Comparison of ENCODE assay signal across 8 cellular contexts in genomic region chr14:68979722-68980552, GRCh38. TPM values are rescaled to one million over a fixed set of nuclear protein-coding genes. Genes with fewer than 3 reads are reported as not detected.
DNase-seq lines count a peak whose midpoint lies in the region; ATAC-seq, FAIRE-seq and TF ChIP-seq lines count a peak whose summit lies in the region.

No MANE protein-coding gene starts in this region.

- peaks cover 64% of the 10 kb centered on the region for H3K4me1 Mint-ChIP-seq in HFFc6 (ENCODE audit: low read depth)
- peaks cover 29 to 52% (median 40%) of the 10 kb centered on the region in 7 donors for H3K4me1 Mint-ChIP-seq in naive thymus-derived CD4-positive, alpha-beta T cell

- TF ChIP-seq CTCF in HFFc6 (IDR thresholded peaks at IDR 0.05) (no peak), epithelial cell of proximal tubule (conservative IDR thresholded peaks at IDR 0.05; ENCODE audit: low read depth, low read length) (no peak)

- peak overlapping the region; percentile 84 for H3K27ac Mint-ChIP-seq in HFFc6
- H3K27ac Mint-ChIP-seq in naive thymus-derived CD4-positive, alpha-beta T cell: peak overlapping the region; percentile 6 to 100 (median 88)

- peaks cover 17% of the 10 kb centered on the region for H3K27me3 ChIP-seq in BLaER1
- no peaks in the 10 kb centered on the region for H3K27me3 ChIP-seq in naive thymus-derived CD4-positive, alpha-beta T cell (ENCODE audit: control insufficient read depth in 2 of 2, insufficient read depth in 2 of 2, low read length in 2 of 2)

- H3K9ac ChIP-seq in BLaER1 (peak overlapping the region; percentile 85; the same call in 1 of the 2 replicates), SK-N-MC (ENCODE audit: insufficient read length) (peak overlapping the region; percentile 68)

- POLR2A ChIA-PET in naive thymus-derived CD4-positive, alpha-beta T cell (lab: Charles Lee): interaction anchor here (1.1 to 2.5 kb wide), 6 partner anchors 9 to 71 kb away, joined by 3 to 22 read pairs (median 3); no protein-coding TSS in a partner anchor

- peak overlapping the region; percentile 95 for H3K4me2 ChIP-seq in BLaER1

- H3K9me3 Mint-ChIP-seq in HFFc6: no peaks in the 10 kb centered on the region
- peaks cover 0 to 2% (median 0%) of the 10 kb centered on the region in 11 donors for H3K9me3 Mint-ChIP-seq in naive thymus-derived CD4-positive, alpha-beta T cell

- peaks cover 9% of the 10 kb centered on the region for H3K27me3 Mint-ChIP-seq in HFFc6 (ENCODE audit: insufficient read depth)
- H3K27me3 Mint-ChIP-seq in naive thymus-derived CD4-positive, alpha-beta T cell: peaks cover 0 to 36% (median 0%) of the 10 kb centered on the region in 5 donors

- H3K9me3 ChIP-seq in BLaER1 (no peaks in the 10 kb centered on the region), SK-N-MC (ENCODE audit: low read depth, low read length) (no peaks in the 10 kb centered on the region)
- H3K9me3 ChIP-seq in naive thymus-derived CD4-positive, alpha-beta T cell (ENCODE audit: control insufficient read depth in 2 of 3, low read length in 3 of 3): no peaks in the 10 kb centered on the region

- H4K20me1 ChIP-seq in BLaER1: peaks cover 31% of the 10 kb centered on the region

- H3K4me3 Mint-ChIP-seq in HFFc6: peak overlapping the region; percentile 94
- peak overlapping the region; percentile 75 to 98 (median 94) for H3K4me3 Mint-ChIP-seq in naive thymus-derived CD4-positive, alpha-beta T cell

- H3K27ac ChIP-seq in BLaER1 (no peak overlapping the region), SK-N-MC (no peak overlapping the region)
- H3K27ac ChIP-seq in naive thymus-derived CD4-positive, alpha-beta T cell (ENCODE audit: low read depth, low read length): peak overlapping the region; percentile 87

- peak overlapping the region; percentile 97 for H3K4me3 ChIP-seq in BLaER1
- peak overlapping the region; percentile 87 for H3K4me3 ChIP-seq in SK-N-MC
- peak overlapping the region; percentile 71 for H3K4me3 ChIP-seq in epithelial cell of proximal tubule (ENCODE audit: low read depth, low read length)
- H3K4me3 ChIP-seq in naive thymus-derived CD4-positive, alpha-beta T cell (ENCODE audit: low read length): peak overlapping the region; percentile 66

- DNase-seq in HFFc6 (peak; percentile 36), SK-N-MC (ENCODE audit: low read depth, low spot score) (no peak), epithelial cell of proximal tubule (ENCODE audit: low read depth) (no peak), GM19239 (ENCODE audit: insufficient read length, low spot score) (no peak), NCI-H128 (lab: John Stamatoyannopoulos, UW; ENCODE audit: unreplicated experiment) (no peak)
- DNase-seq in naive thymus-derived CD4-positive, alpha-beta T cell: no peak

- peaks cover 31% of the 10 kb centered on the region for H3K4me1 ChIP-seq in BLaER1
- peaks cover 5 to 29% of the 10 kb centered on the region in 2 donors for H3K4me1 ChIP-seq in naive thymus-derived CD4-positive, alpha-beta T cell (ENCODE audit: control insufficient read depth in 2 of 2, insufficient read depth in 2 of 2, low read length in 2 of 2)

- peaks cover 34% of the 10 kb centered on the region for H3K36me3 Mint-ChIP-seq in HFFc6 (ENCODE audit: low read depth)
- peaks cover 4 to 12% (median 9%) of the 10 kb centered on the region in 5 donors for H3K36me3 Mint-ChIP-seq in naive thymus-derived CD4-positive, alpha-beta T cell

- H3K36me3 ChIP-seq in BLaER1 (peaks cover 5% of the 10 kb centered on the region; the same call in 1 of the 2 replicates), SK-N-MC (ENCODE audit: insufficient read depth, low read length) (no peaks in the 10 kb centered on the region; the same call in 1 of the 2 replicates)
- H3K36me3 ChIP-seq in naive thymus-derived CD4-positive, alpha-beta T cell (ENCODE audit: control insufficient read depth in 2 of 3, insufficient read depth in 3 of 3, low read length in 3 of 3): peaks cover 0 to 20% (median 0%) of the 10 kb centered on the region in 3 experiments

- intact Hi-C loops in naive thymus-derived CD4-positive, alpha-beta T cell (cut with micrococcal nuclease): loop anchor here (1.0 to 10.0 kb wide), 10 partner anchors 9 to 785 kb away; partner anchors contain the start of genes DCAF5 (in 2 of the 2), SRSF5 (in 1 of the 2) and SUSD6 (in 1 of the 2)

- no peak for ATAC-seq in naive thymus-derived CD4-positive, alpha-beta T cell
- ATAC-seq in GM21360 (IDR thresholded peaks at IDR 0.05; ENCODE audit: unreplicated experiment): no peak

- no peak for FAIRE-seq in GM19239 (lab: Jason Lieb, UNC)

- CTCF ChIA-PET in naive thymus-derived CD4-positive, alpha-beta T cell (lab: Charles Lee): interaction anchor here (0.8 to 1.6 kb wide), 6 partner anchors 11 to 111 kb away, joined by 3 to 7 read pairs (median 4); no protein-coding TSS in a partner anchor

RNA-seq across cellular contexts. Expression of gene ACTN1, which starts 0.8 kb away (rescaled TPM):
- total RNA-seq in HFFc6 (2021; fragmentation: NEBNext Ultra II Directional; extraction: Animal tissue kit (Norgen Biotek cat#: 25700)): 100 to 1,000 TPM; 749 to 847 (median 825) TPM
- total RNA-seq in epithelial cell of proximal tubule: 479 and 666 TPM in 2 replicates
- total RNA-seq in naive thymus-derived CD4-positive, alpha-beta T cell: 100 to 1,000 TPM in 4 of 5 experiments, 10 to 100 TPM in 1; 41.3 to 249 (median 227) TPM
- 100 to 1,000 TPM; 188 to 390 TPM for polyA plus RNA-seq in naive thymus-derived CD4-positive, alpha-beta T cell
